In genomic region chr16:22370038-22370541, GRCh38 we compare ENCODE assay signal across 10 cellular contexts. TPM values are rescaled to one million over a fixed set of nuclear protein-coding genes. Genes with fewer than 3 reads are reported as not detected.
DNase-seq lines count a peak whose midpoint lies in the region; ATAC-seq and TF ChIP-seq lines count a peak whose summit lies in the region.
"Had no signal": no experiment of that assay in that cellular context is flagged by ENCODE, and none has a peak within 500 bp of the region (broad histone marks: within the 10 kb centered on the region; RNA-seq: fewer than 3 reads in every experiment).

No MANE protein-coding gene starts in this region.

- DNase-seq in M059J (ENCODE audit: low read depth) (peak; percentile 34), dedifferentiated amniotic fluid mesenchymal stem cell (ENCODE audit: extremely low spot score) (peak; percentile 72), omental fat pad (ENCODE audit: low spot score) (no peak), COR-L47 (lab: John Stamatoyannopoulos, UW) (no peak), NCI-H748 (lab: John Stamatoyannopoulos, UW; ENCODE audit: unreplicated experiment) (no peak)
- DNase-seq: activated B cell treated with CpG ODN at 0.5 μM for 24 hours had no signal

- H3K4me3 ChIP-seq in BLaER1 treated with 17β-estradiol and CSF1 and Interleukin-3, amounts not matched to agents 10 nM and 100 nM = no peak overlapping the region
- H3K4me3 ChIP-seq: skin epidermis had no signal

- H3K27me3 ChIP-seq in BLaER1 treated with 17β-estradiol and CSF1 and Interleukin-3, amounts not matched to agents 10 nM and 100 nM = peaks cover 0 to 2% (median 0%) of the 10 kb centered on the region in 11 experiments; a peak in 3 of 22 replicates

- H3K4me1 ChIP-seq in BLaER1 treated with 17β-estradiol and CSF1 and Interleukin-3, amounts not matched to agents 10 nM and 100 nM = peaks cover 45 to 75% (median 67%) of the 10 kb centered on the region in 10 experiments

- no peaks in the 10 kb centered on the region for H3K9me3 ChIP-seq in BLaER1 treated with 17β-estradiol and CSF1 and Interleukin-3, amounts not matched to agents 10 nM and 100 nM (replicated peaks in 1 of 11)

- H3K4me2 ChIP-seq in BLaER1 treated with 17β-estradiol and CSF1 and Interleukin-3, amounts not matched to agents 10 nM and 100 nM = peak overlapping the region; percentile 23 to 79 (median 72); a peak in 21 of 22 replicates

- TF ChIP-seq CTCF in omental fat pad (IDR thresholded peaks at IDR 0.05) = no peak

- peak overlapping the region in 7 of 11 experiments; percentile 5 to 65 (median 39); a peak in 8 of 22 replicates for H3K27ac ChIP-seq in BLaER1 treated with 17β-estradiol and CSF1 and Interleukin-3, amounts not matched to agents 10 nM and 100 nM

- ATAC-seq in omental fat pad (ENCODE audit: low FRiP score) = peak; percentile 49
- no peak for ATAC-seq in HG02763 (IDR thresholded peaks at IDR 0.05; ENCODE audit: unreplicated experiment)
- ATAC-seq in GM21447 (IDR thresholded peaks at IDR 0.05; ENCODE audit: unreplicated experiment) = no peak

- H4K20me1 ChIP-seq in BLaER1 treated with 17β-estradiol and CSF1 and Interleukin-3, amounts not matched to agents 10 nM and 100 nM = peaks cover 0 to 60% (median 0%) of the 10 kb centered on the region in 11 experiments; a peak in 6 of 22 replicates

- peak overlapping the region in 1 of 11 experiments; percentile 34; a peak in 1 of 22 replicates for H3K9ac ChIP-seq in BLaER1 treated with 17β-estradiol and CSF1 and Interleukin-3, amounts not matched to agents 10 nM and 100 nM

- H3K36me3 ChIP-seq in BLaER1 treated with 17β-estradiol and CSF1 and Interleukin-3, amounts not matched to agents 10 nM and 100 nM = peaks cover 0 to 31% (median under 1%) of the 10 kb centered on the region in 11 experiments; a peak in 11 of 22 replicates

RNA-seq across cellular contexts. Expression of gene CDR2, which starts 4.3 kb away (rescaled TPM):
- 33.8 and 51.1 TPM in 2 replicates for total RNA-seq in M059J (2014; rRNA removed; shearing (Covaris generic))
- total RNA-seq in omental fat pad = 10 to 100 TPM; 20.1 to 26.8 (median 25.3) TPM

Comparison
In these comparisons a context has a peak if more than half of its experiments do, and no peak if none do; other contexts are left out.
1. DNase-seq: peak in M059J (single experiment) and dedifferentiated amniotic fluid mesenchymal stem cell (single experiment); none in omental fat pad (single experiment), COR-L47 (single experiment) and NCI-H748 (single experiment).